In genomic region chr3:69774029-69774428, GRCh38 we compare ENCODE assay signal across 1 cellular context.
TF ChIP-seq lines count a peak whose summit lies in the region.

No MANE protein-coding gene starts in this region.

TF ChIP-seq in HepG2, 621 proteins besides CTCF, POLR2A, EP300 and RAD21:
- TF ChIP-seq NR2F2 (IDR thresholded peaks at IDR 0.05; ENCODE audit: borderline replicate concordance, low read depth): no peak
- no peak for TF ChIP-seq LCORL (IDR thresholded peaks at IDR 0.05)
- TF ChIP-seq LCORL (CRISPR knock-in tag; IDR thresholded peaks at IDR 0.05): no peak
- TF ChIP-seq PTBP1 (IDR thresholded peaks at IDR 0.05; ENCODE audit: low read depth, low read length, poor library complexity, severe bottlenecking): no peak
- TF ChIP-seq ZXDC (CRISPR knock-in tag; IDR thresholded peaks at IDR 0.05): no peak
- no peak for TF ChIP-seq ZNF263 (CRISPR knock-in tag; IDR thresholded peaks at IDR 0.05)
- no peak for TF ChIP-seq MYC (CRISPR knock-in tag; IDR thresholded peaks at IDR 0.05; ENCODE audit: borderline replicate concordance)
- no peak for TF ChIP-seq U2AF2 (IDR thresholded peaks at IDR 0.05; ENCODE audit: low read depth, low read length)
- no peak for TF ChIP-seq ZBTB42 (CRISPR knock-in tag; IDR thresholded peaks at IDR 0.05)
- no peak for TF ChIP-seq HNF4G (IDR thresholded peaks at IDR 0.05; ENCODE audit: borderline replicate concordance, low read depth, low read length)
- TF ChIP-seq HNF4G (CRISPR knock-in tag; IDR thresholded peaks at IDR 0.05; ENCODE audit: borderline replicate concordance, low read depth): no peak
- TF ChIP-seq WIZ (CRISPR knock-in tag; IDR thresholded peaks at IDR 0.05): no peak
- TF ChIP-seq KLF15 (CRISPR knock-in tag; IDR thresholded peaks at IDR 0.05; ENCODE audit: borderline replicate concordance): no peak
